In the genomic region with DNA sequence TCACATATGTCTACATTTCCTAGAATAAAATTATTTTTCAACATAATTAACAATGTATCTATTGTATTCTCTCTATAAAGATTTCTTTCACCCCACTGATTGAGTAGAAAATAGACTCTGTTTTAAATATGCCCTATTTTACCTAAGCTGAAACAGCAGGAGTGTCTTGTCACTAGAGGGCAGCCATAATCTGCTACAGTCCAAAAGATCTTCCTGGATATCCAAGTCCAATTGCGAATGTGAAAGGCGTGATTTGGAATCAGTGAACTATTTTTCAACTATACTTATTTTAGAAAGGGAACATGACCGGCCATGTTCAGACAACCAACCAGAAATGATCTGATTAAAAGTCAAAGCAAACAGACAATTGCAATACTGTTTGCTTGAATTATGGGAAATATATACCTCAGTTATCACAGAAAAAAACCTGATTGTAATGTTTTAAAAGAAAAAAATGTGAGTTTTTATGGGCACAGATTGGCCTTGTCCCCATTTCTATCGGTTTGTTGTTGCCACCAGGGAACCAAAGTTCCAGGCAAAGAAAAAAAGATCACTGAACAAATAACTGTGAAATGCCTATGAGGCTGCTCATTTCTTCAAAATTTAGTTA, we compare ENCODE assay signal across 8 cellular contexts.
A peak's percentile ranks its signal among the peaks of the same experiment; 100 is the strongest.
DNase-seq lines count a peak whose midpoint lies in the region; ATAC-seq, FAIRE-seq and TF ChIP-seq lines count a peak whose summit lies in the region.

No MANE protein-coding gene starts in this region.

- intact Hi-C loops in pancreas (cut with DNase I): no loop called here

- no peak overlapping the region for H3K4me3 ChIP-seq in pancreas

- no peaks in the 10 kb centered on the region for H3K27me3 ChIP-seq in pancreas

- ATAC-seq in pancreas: peak in 3 of 4 donors; percentile 81 to 85 (median 81)

- H3K27ac ChIP-seq in epithelial cell of prostate (peak overlapping the region; percentile 4), pancreas (no peak overlapping the region)

- no peaks in the 10 kb centered on the region for H3K4me1 ChIP-seq in pancreas

- peak; percentile 6 to 19 for DNase-seq in NOMO-1 (lab: John Stamatoyannopoulos, UW; ENCODE audit: unreplicated experiment in 2 of 2)
- no peak for DNase-seq in NOMO-1 treated with dmso at 0.1 percent for 144 hours (lab: John Stamatoyannopoulos, UW; ENCODE audit: unreplicated experiment)
- peak; percentile 40 for DNase-seq in NCI-H748 treated with DMSO at 0.1 percent for 48 hours (lab: John Stamatoyannopoulos, UW)
- DNase-seq in epithelial cell of prostate (ENCODE audit: low read depth, low spot score): peak; percentile 10
- DNase-seq in pancreas: no peak
- no peak for DNase-seq in activated naive CD4-positive, alpha-beta T cell (lab: John Stamatoyannopoulos, UW)
- DNase-seq in islet precursor cell: no peak
- DNase-seq in activated CD4-positive, alpha-beta T cell treated with anti-CD3 and anti-CD28 coated beads for 4 hours: no peak

- WGBS in pancreas, 2 donors: 10 to 16% methylated on average over 4 of the region's 4 CpGs

- TF ChIP-seq CTCF in pancreas (IDR thresholded peaks at IDR 0.05): no peak

- no peak for FAIRE-seq in pancreas (lab: Jason Lieb, UNC)

- no peaks in the 10 kb centered on the region for H3K36me3 ChIP-seq in pancreas

- H3K9me3 ChIP-seq in pancreas: no peaks in the 10 kb centered on the region

Comparison
In these comparisons a context has a peak if more than half of its experiments do, and no peak if none do; other contexts are left out.
1. DNase-seq: peak in NOMO-1 (2 of 2), NCI-H748 treated with DMSO at 0.1 percent for 48 hours (single experiment) and epithelial cell of prostate (single experiment); none in NOMO-1 treated with dmso at 0.1 percent for 144 hours (single experiment), pancreas (0 of 6), activated naive CD4-positive, alpha-beta T cell (0 of 4), islet precursor cell (single experiment) and activated CD4-positive, alpha-beta T cell treated with anti-CD3 and anti-CD28 coated beads for 4 hours (0 of 2).